1 cellular context compared by ENCODE assay signal in genomic region chr7:26995664-26996063, GRCh38.
TF ChIP-seq lines count a peak whose summit lies in the region.

No MANE protein-coding gene starts in this region.

TF ChIP-seq in GM23338, 12 proteins besides CTCF, POLR2A, EP300 and RAD21 (continued from another document):
- TF ChIP-seq, protein P1, sequence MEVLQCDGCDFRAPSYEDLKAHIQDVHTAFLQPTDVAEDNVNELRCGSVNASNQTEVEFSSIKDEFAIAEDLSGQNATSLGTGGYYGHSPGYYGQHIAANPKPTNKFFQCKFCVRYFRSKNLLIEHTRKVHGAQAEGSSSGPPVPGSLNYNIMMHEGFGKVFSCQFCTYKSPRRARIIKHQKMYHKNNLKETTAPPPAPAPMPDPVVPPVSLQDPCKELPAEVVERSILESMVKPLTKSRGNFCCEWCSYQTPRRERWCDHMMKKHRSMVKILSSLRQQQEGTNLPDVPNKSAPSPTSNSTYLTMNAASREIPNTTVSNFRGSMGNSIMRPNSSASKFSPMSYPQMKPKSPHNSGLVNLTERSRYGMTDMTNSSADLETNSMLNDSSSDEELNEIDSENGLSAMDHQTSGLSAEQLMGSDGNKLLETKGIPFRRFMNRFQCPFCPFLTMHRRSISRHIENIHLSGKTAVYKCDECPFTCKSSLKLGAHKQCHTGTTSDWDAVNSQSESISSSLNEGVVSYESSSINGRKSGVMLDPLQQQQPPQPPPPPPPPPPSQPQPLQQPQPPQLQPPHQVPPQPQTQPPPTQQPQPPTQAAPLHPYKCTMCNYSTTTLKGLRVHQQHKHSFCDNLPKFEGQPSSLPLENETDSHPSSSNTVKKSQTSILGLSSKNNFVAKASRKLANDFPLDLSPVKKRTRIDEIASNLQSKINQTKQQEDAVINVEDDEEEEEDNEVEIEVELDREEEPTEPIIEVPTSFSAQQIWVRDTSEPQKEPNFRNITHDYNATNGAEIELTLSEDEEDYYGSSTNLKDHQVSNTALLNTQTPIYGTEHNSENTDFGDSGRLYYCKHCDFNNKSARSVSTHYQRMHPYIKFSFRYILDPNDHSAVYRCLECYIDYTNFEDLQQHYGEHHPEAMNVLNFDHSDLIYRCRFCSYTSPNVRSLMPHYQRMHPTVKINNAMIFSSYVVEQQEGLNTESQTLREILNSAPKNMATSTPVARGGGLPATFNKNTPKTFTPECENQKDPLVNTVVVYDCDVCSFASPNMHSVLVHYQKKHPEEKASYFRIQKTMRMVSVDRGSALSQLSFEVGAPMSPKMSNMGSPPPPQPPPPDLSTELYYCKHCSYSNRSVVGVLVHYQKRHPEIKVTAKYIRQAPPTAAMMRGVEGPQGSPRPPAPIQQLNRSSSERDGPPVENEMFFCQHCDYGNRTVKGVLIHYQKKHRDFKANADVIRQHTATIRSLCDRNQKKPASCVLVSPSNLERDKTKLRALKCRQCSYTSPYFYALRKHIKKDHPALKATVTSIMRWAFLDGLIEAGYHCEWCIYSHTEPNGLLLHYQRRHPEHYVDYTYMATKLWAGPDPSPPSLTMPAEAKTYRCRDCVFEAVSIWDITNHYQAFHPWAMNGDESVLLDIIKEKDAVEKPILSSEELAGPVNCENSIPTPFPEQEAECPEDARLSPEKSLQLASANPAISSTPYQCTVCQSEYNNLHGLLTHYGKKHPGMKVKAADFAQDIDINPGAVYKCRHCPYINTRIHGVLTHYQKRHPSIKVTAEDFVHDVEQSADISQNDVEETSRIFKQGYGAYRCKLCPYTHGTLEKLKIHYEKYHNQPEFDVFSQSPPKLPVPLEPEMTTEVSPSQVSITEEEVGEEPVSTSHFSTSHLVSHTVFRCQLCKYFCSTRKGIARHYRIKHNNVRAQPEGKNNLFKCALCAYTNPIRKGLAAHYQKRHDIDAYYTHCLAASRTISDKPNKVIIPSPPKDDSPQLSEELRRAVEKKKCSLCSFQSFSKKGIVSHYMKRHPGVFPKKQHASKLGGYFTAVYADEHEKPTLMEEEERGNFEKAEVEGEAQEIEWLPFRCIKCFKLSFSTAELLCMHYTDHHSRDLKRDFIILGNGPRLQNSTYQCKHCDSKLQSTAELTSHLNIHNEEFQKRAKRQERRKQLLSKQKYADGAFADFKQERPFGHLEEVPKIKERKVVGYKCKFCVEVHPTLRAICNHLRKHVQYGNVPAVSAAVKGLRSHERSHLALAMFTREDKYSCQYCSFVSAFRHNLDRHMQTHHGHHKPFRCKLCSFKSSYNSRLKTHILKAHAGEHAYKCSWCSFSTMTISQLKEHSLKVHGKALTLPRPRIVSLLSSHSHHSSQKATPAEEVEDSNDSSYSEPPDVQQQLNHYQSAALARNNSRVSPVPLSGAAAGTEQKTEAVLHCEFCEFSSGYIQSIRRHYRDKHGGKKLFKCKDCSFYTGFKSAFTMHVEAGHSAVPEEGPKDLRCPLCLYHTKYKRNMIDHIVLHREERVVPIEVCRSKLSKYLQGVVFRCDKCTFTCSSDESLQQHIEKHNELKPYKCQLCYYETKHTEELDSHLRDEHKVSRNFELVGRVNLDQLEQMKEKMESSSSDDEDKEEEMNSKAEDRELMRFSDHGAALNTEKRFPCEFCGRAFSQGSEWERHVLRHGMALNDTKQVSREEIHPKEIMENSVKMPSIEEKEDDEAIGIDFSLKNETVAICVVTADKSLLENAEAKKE (CRISPR knock-in tag; IDR thresholded peaks at IDR 0.05), result no peak
- TF ChIP-seq EZH2 (IDR thresholded peaks at IDR 0.05; ENCODE audit: low read depth, unreplicated experiment), result no peak
- no peak for TF ChIP-seq REST (IDR thresholded peaks at IDR 0.05; ENCODE audit: unreplicated experiment)
- no peak for TF ChIP-seq ZNF114 (CRISPR knock-in tag; IDR thresholded peaks at IDR 0.05)
- no peak for TF ChIP-seq STAT1 (IDR thresholded peaks at IDR 0.05; ENCODE audit: unreplicated experiment)
